In the genomic region with DNA sequence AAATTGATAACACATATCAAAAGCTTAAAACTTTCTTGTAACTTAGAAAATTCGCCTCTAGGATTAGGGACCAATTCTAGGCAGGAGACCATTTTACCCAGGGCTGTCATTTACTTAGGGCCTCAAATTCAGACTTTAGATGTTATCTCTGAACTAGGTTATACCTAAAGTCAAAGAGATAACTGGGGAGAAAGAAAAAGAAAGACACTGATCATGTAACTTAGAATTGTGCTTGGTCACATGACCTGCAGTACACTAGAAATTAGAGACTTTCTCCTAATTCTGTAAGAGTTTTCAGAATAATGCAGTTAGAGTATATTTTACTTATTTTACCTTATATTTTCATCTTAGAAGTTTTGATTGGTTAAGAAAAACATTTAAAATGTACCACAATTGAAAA, we compare ENCODE assay signal across 20 cellular contexts. TPM values are rescaled to one million over a fixed set of nuclear protein-coding genes. Genes with fewer than 3 reads are reported as not detected.
DNase-seq lines count a peak whose midpoint lies in the region; ATAC-seq, FAIRE-seq and TF ChIP-seq lines count a peak whose summit lies in the region.
"Had no signal": no experiment of that assay in that cellular context is flagged by ENCODE, and none has a peak within 500 bp of the region (broad histone marks: within the 10 kb centered on the region; RNA-seq: fewer than 3 reads in every experiment).

No MANE protein-coding gene starts in this region.

- H3K9me3 Mint-ChIP-seq in T-helper 2 cell treated with Interferon-gamma antibody and Interleukin-4, amounts not matched to agents 5 μg/mL and 100 μg/mL, for 36 hours, result peaks cover 6% of the 10 kb centered on the region
- H3K9me3 Mint-ChIP-seq: CD4-positive, CD25-positive, alpha-beta regulatory T cell; CD8-positive, alpha-beta memory T cell; H9 had no signal

- peaks cover 30% of the 10 kb centered on the region for H3K4me1 Mint-ChIP-seq in T-helper 2 cell treated with Interferon-gamma antibody and Interleukin-4, amounts not matched to agents 5 μg/mL and 100 μg/mL, for 36 hours (ENCODE audit: low read depth)

- CTCF ChIA-PET in A549 (lab: Yijun Ruan, JAX), result interaction anchor here (0.8 to 1.6 kb wide), 4 partner anchors 9 to 184 kb away, joined by 4 to 9 read pairs (median 4); no protein-coding TSS in a partner anchor

- no peak overlapping the region for H2AFZ ChIP-seq in mesenchymal stem cell (ENCODE audit: low read depth, low read length)

- H4K8ac ChIP-seq in mesenchymal stem cell (ENCODE audit: low read length), result no peak overlapping the region

- no peak overlapping the region for H3K4me2 ChIP-seq in A549
- H3K4me2 ChIP-seq in mesenchymal stem cell (ENCODE audit: low read length, poor library complexity, severe bottlenecking), result no peak overlapping the region

- H3K79me1 ChIP-seq in mesenchymal stem cell (replicated peaks; ENCODE audit: low read length, poor library complexity, severe bottlenecking), result no peaks in the 10 kb centered on the region

- H3K4me1 ChIP-seq in A549, result peaks cover 56% of the 10 kb centered on the region
- H3K4me1 ChIP-seq in mesenchymal stem cell (ENCODE audit: control insufficient read depth, insufficient read depth, low read depth, low read length), result no peaks in the 10 kb centered on the region
- H3K4me1 ChIP-seq: BE2C had no signal

- H3K14ac ChIP-seq in mesenchymal stem cell (ENCODE audit: low read length in 2 of 2), result no peak overlapping the region

- no peak for TF ChIP-seq RAD21 in A549 (conservative IDR thresholded peaks at IDR 0.05 in 1 of 2, IDR thresholded peaks at IDR 0.05 in 1 of 2)

- ATAC-seq in A549, result no peak
- ATAC-seq: HepG2 had no signal

- H3K27ac ChIP-seq in A549 (peak overlapping the region; percentile 77 to 97; a peak in 4 of 6 replicates), mesenchymal stem cell (ENCODE audit: low read length, poor library complexity, severe bottlenecking) (peak overlapping the region; percentile 35)

- no peak overlapping the region for H4K91ac ChIP-seq in mesenchymal stem cell (ENCODE audit: low read length)

- peak; percentile 23 for FAIRE-seq in A549 (lab: Jason Lieb, UNC)
- peak; percentile 8 for FAIRE-seq in GM19239 (lab: Jason Lieb, UNC)
- FAIRE-seq: G401.6, H1, HepG2 had no signal

- no peak overlapping the region for H3K4me3 Mint-ChIP-seq in T-helper 2 cell treated with Interferon-gamma antibody and Interleukin-4, amounts not matched to agents 5 μg/mL and 100 μg/mL, for 36 hours
- H3K4me3 Mint-ChIP-seq: CD4-positive, CD25-positive, alpha-beta regulatory T cell; CD8-positive, alpha-beta memory T cell; H9; IgD-negative memory B cell had no signal

- no peaks in the 10 kb centered on the region for H3K27me3 Mint-ChIP-seq in T-helper 2 cell treated with Interferon-gamma antibody and Interleukin-4, amounts not matched to agents 5 μg/mL and 100 μg/mL, for 36 hours (ENCODE audit: low read depth)

- H3K4me3 ChIP-seq in A549 (no peak overlapping the region), mesenchymal stem cell (ENCODE audit: insufficient read depth in 1 of 2, low read depth in 1 of 2, low read length in 2 of 2) (no peak overlapping the region)

- H3K9me3 ChIP-seq in A549 (no peaks in the 10 kb centered on the region), mesenchymal stem cell (ENCODE audit: control insufficient read depth, low read length) (no peaks in the 10 kb centered on the region)
- H3K9me3 ChIP-seq: BE2C had no signal

- no peak overlapping the region for H3K18ac ChIP-seq in mesenchymal stem cell (ENCODE audit: low read depth in 1 of 2, low read length in 2 of 2)

- TF ChIP-seq EP300 in A549 (IDR thresholded peaks at IDR 0.05), result no peak

- no peak overlapping the region for H2BK120ac ChIP-seq in mesenchymal stem cell (ENCODE audit: low read depth, low read length)

- WGBS in A549 (ENCODE audit: missing lambda C conversion rate), result 82% methylated on average over 1 of the region's 1 CpG
- 88% methylated on average over 1 of the region's 1 CpG for WGBS in mesenchymal stem cell

- H3K23ac ChIP-seq in mesenchymal stem cell (ENCODE audit: low read length in 2 of 2), result no peak overlapping the region

- no peak for DNase-seq in A549 (ENCODE audit: low read depth in 1 of 2, low spot score in 1 of 2)
- no peak for DNase-seq in GM19239 (ENCODE audit: insufficient read length, low spot score)
- DNase-seq in T-helper 2 cell treated with Interferon-gamma antibody and Interleukin-4, amounts not matched to agents 5 μg/mL and 100 μg/mL, for 36 hours (ENCODE audit: low spot score), result no peak
- no peak for DNase-seq in mesenchymal stem cell
- DNase-seq in activated CD4-positive, alpha-beta T cell treated with anti-CD3 and anti-CD28 coated beads, Interleukin-2, amount 50 U/mL, for 48 hours, result no peak
- no peak for DNase-seq in NCI-H526 treated with DMSO at 0.1 percent for 48 hours (lab: John Stamatoyannopoulos, UW)
- no peak for DNase-seq in GDM1 (lab: John Stamatoyannopoulos, UW)
- DNase-seq: ACHN; BE2C; C1 segment of cervical spinal cord; CD4-positive, CD25-positive, alpha-beta regulatory T cell; CD8-positive, alpha-beta memory T cell; COR-L47; DMS 273 treated with DMSO at 0.1 percent for 48 hours; DMS53; H9 had no signal

- no peak overlapping the region for H3K9ac ChIP-seq in mesenchymal stem cell (ENCODE audit: low read length)

- H2AK5ac ChIP-seq in mesenchymal stem cell (ENCODE audit: low read length, severe bottlenecking), result no peak overlapping the region

- H3K36me3 ChIP-seq in mesenchymal stem cell (ENCODE audit: control insufficient read depth in 1 of 2, insufficient read depth in 2 of 2, low read depth in 1 of 2, low read length in 2 of 2), result no peaks in the 10 kb centered on the region
- H3K36me3 ChIP-seq: BE2C had no signal

- H3K27me3 ChIP-seq in mesenchymal stem cell (ENCODE audit: control insufficient read depth in 1 of 2, insufficient read depth in 1 of 2, low read length in 2 of 2), result no peaks in the 10 kb centered on the region

- TF ChIP-seq POLR2A in A549 (IDR thresholded peaks at IDR 0.05; ENCODE audit: low read length), result no peak

- H3K4ac ChIP-seq in mesenchymal stem cell (ENCODE audit: low read depth in 1 of 2, low read length in 2 of 2), result no peak overlapping the region

- H2BK15ac ChIP-seq in mesenchymal stem cell (ENCODE audit: low read depth, poor library complexity, severe bottlenecking), result no peak overlapping the region

- peaks cover 4% of the 10 kb centered on the region for H3K36me3 Mint-ChIP-seq in T-helper 2 cell treated with Interferon-gamma antibody and Interleukin-4, amounts not matched to agents 5 μg/mL and 100 μg/mL, for 36 hours (ENCODE audit: low read depth)
- H3K36me3 Mint-ChIP-seq: CD4-positive, CD25-positive, alpha-beta regulatory T cell; CD8-positive, alpha-beta memory T cell; IgD-negative memory B cell had no signal

- H3K27ac Mint-ChIP-seq in T-helper 2 cell treated with Interferon-gamma antibody and Interleukin-4, amounts not matched to agents 5 μg/mL and 100 μg/mL, for 36 hours, result peak overlapping the region; percentile 62
- H3K27ac Mint-ChIP-seq: CD4-positive, CD25-positive, alpha-beta regulatory T cell; IgD-negative memory B cell had no signal

- H2BK5ac ChIP-seq in mesenchymal stem cell (ENCODE audit: low read depth, low read length, poor library complexity, severe bottlenecking), result no peak overlapping the region

- POLR2A ChIA-PET in A549 (lab: Yijun Ruan, JAX), result no interaction called here

- TF ChIP-seq CTCF in A549 (IDR thresholded peaks at IDR 0.05), result no peak

- no peak overlapping the region for H2BK12ac ChIP-seq in mesenchymal stem cell (ENCODE audit: low read length in 2 of 2)

TF ChIP-seq in A549, 52 proteins besides CTCF, POLR2A, EP300 and RAD21:
- TF ChIP-seq NFE2L2 (conservative IDR thresholded peaks at IDR 0.05; ENCODE audit: low read length), result no peak
- TF ChIP-seq USF2 (IDR thresholded peaks at IDR 0.05), result 0 out of 2 replicates have a peak, but pooled peaks have one; percentile 33
- TF ChIP-seq MAFK (IDR thresholded peaks at IDR 0.05; ENCODE audit: partially characterized antibody), result no peak
TF ChIP-seq in A549: peak in this region for 1.

RNA-seq across cellular contexts. Expression of gene ASB4, which starts 16.7 kb away (rescaled TPM):
- 3.1 TPM in 2 replicates for polyA plus RNA-seq in A549 (2011; rRNA removed)
- polyA plus RNA-seq in A549 (2012; cell fraction: cytosol; rRNA removed), result 0.46 and 0.52 TPM in 2 replicates
- 0.32 and 0.47 TPM in 2 replicates for polyA plus RNA-seq in A549 (2012; cell fraction: nucleus; rRNA removed)
- 0.80 to 1.4 TPM (median 1.00 TPM) in 3 replicates for polyA plus RNA-seq in A549 (2017; fragmentation: RNase III; extraction: RNeasy Plus Mini Kit Qiagen cat#74134 plus additional on column Dnase treatment)
- polyA minus RNA-seq in A549 (2011; rRNA and poly(A)+ RNA removed), result 2.9 and 4.2 TPM in 2 replicates
- 0.03 TPM for polyA plus RNA-seq in mesenchymal stem cell (2013, experiment 1 of 2)
- polyA plus RNA-seq in mesenchymal stem cell (2013, experiment 2 of 2), result not detected
- polyA plus RNA-seq: CD4-positive, CD25-positive, alpha-beta regulatory T cell; CD8-positive, alpha-beta memory T cell; H1; IgD-negative memory B cell had no signal
